Comparison of ENCODE assay signal across 36 cellular contexts in the genomic region with DNA sequence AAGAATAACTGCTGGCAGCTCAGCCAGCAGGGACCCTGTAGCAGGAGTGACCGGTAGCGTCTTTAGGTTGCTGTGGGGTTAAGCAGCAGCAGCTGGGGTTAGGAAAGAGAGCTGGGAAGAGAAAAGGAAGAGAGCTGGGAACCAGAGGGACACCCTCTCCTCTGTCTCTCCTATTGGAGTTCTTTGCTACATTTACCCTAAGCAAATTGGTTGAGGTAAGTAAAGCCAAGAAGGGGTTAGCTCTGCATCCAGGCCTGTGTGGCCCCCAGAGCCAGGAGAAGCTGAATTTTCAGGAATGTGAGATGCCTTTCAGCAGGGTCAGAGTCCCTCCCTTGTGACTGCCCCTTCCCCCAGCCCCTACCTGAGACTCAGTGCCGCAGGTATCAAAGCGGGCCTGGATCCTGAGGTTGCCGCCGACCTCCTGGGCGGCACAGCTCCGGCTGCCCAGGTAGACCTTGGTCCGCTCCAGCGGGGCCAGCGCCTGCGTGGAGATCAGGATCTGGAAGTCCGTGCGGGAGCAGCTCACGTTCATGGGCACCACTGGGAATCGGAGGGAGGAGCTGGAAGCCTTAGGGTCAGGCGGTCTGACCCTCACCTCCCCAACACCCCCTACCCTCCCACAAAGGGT. TPM values are rescaled to one million over a fixed set of nuclear protein-coding genes. Genes with fewer than 3 reads are reported as not detected.
DNase-seq lines count a peak whose midpoint lies in the region; ATAC-seq, FAIRE-seq and TF ChIP-seq lines count a peak whose summit lies in the region.
"Had no signal": no experiment of that assay in that cellular context is flagged by ENCODE, and none has a peak within 500 bp of the region (broad histone marks: within the 10 kb centered on the region; RNA-seq: fewer than 3 reads in every experiment).

No MANE protein-coding gene starts in this region.

- intact Hi-C loops in HepG2 (cut with micrococcal nuclease; ENCODE audit: unreplicated experiment) (no loop called here), right lobe of liver (cut with DNase I) (no loop called here), dorsolateral prefrontal cortex (cut with DNase I) (no loop called here)
- intact Hi-C loops in CD8-positive, alpha-beta T cell (cut with DNase I, micrococcal nuclease): no loop called here

- WGBS in HepG2 (ENCODE audit: low lambda C conversion rate): 54% methylated on average over 3 of the region's 17 CpGs
- 83% methylated on average over 2 of the region's 17 CpGs for WGBS in right lobe of liver (ENCODE audit: insufficient coverage, low coverage, low lambda C conversion rate, missing lambda C conversion rate)
- 87 to 88% methylated on average over 7 to 17 of the region's 17 CpGs for WGBS in endodermal cell (ENCODE audit: insufficient coverage in 1 of 2, insufficient read length in 1 of 2), 2 experiments

- H3K9me3 ChIP-seq in HepG2 (ENCODE audit: low read length) (no peaks in the 10 kb centered on the region), right lobe of liver (no peaks in the 10 kb centered on the region), endodermal cell (ENCODE audit: control insufficient read depth, low read length) (no peaks in the 10 kb centered on the region), neural progenitor cell (ENCODE audit: low read depth) (no peaks in the 10 kb centered on the region)
- no peaks in the 10 kb centered on the region for H3K9me3 ChIP-seq in CD8-positive, alpha-beta T cell (ENCODE audit: low read length)
- H3K9me3 ChIP-seq: ascending aorta, gastroesophageal sphincter, HAP-1, MG63, right atrium auricular region had no signal

- H3K79me2 ChIP-seq in HepG2 (ENCODE audit: insufficient read depth, low read length) (no peaks in the 10 kb centered on the region), neural progenitor cell (ENCODE audit: low read depth) (no peaks in the 10 kb centered on the region)

- H3K36me3 Mint-ChIP-seq in endodermal cell (ENCODE audit: low read depth) (no peaks in the 10 kb centered on the region), neural progenitor cell (no peaks in the 10 kb centered on the region)
- no peaks in the 10 kb centered on the region for H3K36me3 Mint-ChIP-seq in CD8-positive, alpha-beta T cell
- H3K36me3 Mint-ChIP-seq: activated naive CD8-positive, alpha-beta T cell; CD4-positive, CD25-positive, alpha-beta regulatory T cell; natural killer cell treated with Interleukin-12 subunit alpha and Interleukin-12 subunit beta and Interleukin-15 and Interleukin-18, amount 100 ng/mL, for 72 hours; stimulated activated memory B cell treated with anti-CD40 and anti-IgM and Interleukin-4, amounts not matched to agents 10 μg/mL and 1 μg/mL and 100 μg/mL, for 72 hours had no signal

- FAIRE-seq in HepG2 (lab: Jason Lieb, UNC) (no peak), GM12892 (lab: Jason Lieb, UNC) (no peak)

- H2AFZ ChIP-seq in HepG2 (ENCODE audit: low read length) (peak overlapping the region; percentile 7), neural progenitor cell (replicated peaks) (peak overlapping the region; percentile 70)

- H3K4me3 Mint-ChIP-seq in endodermal cell (no peak overlapping the region), neural progenitor cell (peak overlapping the region; percentile 54)
- no peak overlapping the region for H3K4me3 Mint-ChIP-seq in CD8-positive, alpha-beta T cell
- H3K4me3 Mint-ChIP-seq: activated CD8-positive, alpha-beta T cell treated with anti-CD3 and anti-CD28 coated beads for 36 hours; activated naive CD8-positive, alpha-beta T cell; CD4-positive, CD25-positive, alpha-beta regulatory T cell; dendritic cell treated with granulocyte-macrophage colony-stimulating factor and Interleukin-4, amounts not matched to agents 40 ng/mL and 50 ng/mL, for 4 days; natural killer cell treated with Interleukin-12 subunit alpha and Interleukin-12 subunit beta and Interleukin-15 and Interleukin-18, amount 100 ng/mL, for 72 hours; stimulated activated memory B cell treated with anti-CD40 and anti-IgM and Interleukin-4, amounts not matched to agents 10 μg/mL and 1 μg/mL and 100 μg/mL, for 72 hours; T-helper 17 cell had no signal

- H3F3A ChIP-seq in neural progenitor cell (ENCODE audit: low read depth): peaks cover 9% of the 10 kb centered on the region

- no peak overlapping the region for H3K27ac ChIP-seq in HepG2 (ENCODE audit: extremely low read length, insufficient read depth, low read length)
- H3K27ac ChIP-seq in right lobe of liver: no peak overlapping the region
- H3K27ac ChIP-seq in endodermal cell (ENCODE audit: low read depth, low read length): peak overlapping the region; percentile 97
- H3K27ac ChIP-seq in neural progenitor cell: no peak overlapping the region
- no peak overlapping the region for H3K27ac ChIP-seq in dorsolateral prefrontal cortex
- H3K27ac ChIP-seq in CD8-positive, alpha-beta T cell (ENCODE audit: low read depth, low read length): no peak overlapping the region
- H3K27ac ChIP-seq: ascending aorta, gastroesophageal sphincter, right atrium auricular region had no signal

- H3K27me3 ChIP-seq in HepG2 (ENCODE audit: control insufficient read depth in 1 of 2, insufficient read depth in 2 of 2, low read length in 2 of 2) (peaks cover 0 to 11% of the 10 kb centered on the region in 2 experiments; a peak in 2 of 5 replicates), right lobe of liver (no peaks in the 10 kb centered on the region), endodermal cell (ENCODE audit: control insufficient read depth, insufficient read depth, low read length, poor library complexity, severe bottlenecking) (no peaks in the 10 kb centered on the region), neural progenitor cell (no peaks in the 10 kb centered on the region), dorsolateral prefrontal cortex (no peaks in the 10 kb centered on the region)
- no peaks in the 10 kb centered on the region for H3K27me3 ChIP-seq in CD8-positive, alpha-beta T cell (ENCODE audit: insufficient read depth, low read length)
- H3K27me3 ChIP-seq: ascending aorta, gastroesophageal sphincter, MG63, right atrium auricular region had no signal

- H3K4me1 Mint-ChIP-seq in endodermal cell (peaks cover 24% of the 10 kb centered on the region), neural progenitor cell (peaks cover 45% of the 10 kb centered on the region)
- no peaks in the 10 kb centered on the region for H3K4me1 Mint-ChIP-seq in CD8-positive, alpha-beta T cell (ENCODE audit: low read depth)
- H3K4me1 Mint-ChIP-seq: CD4-positive, CD25-positive, alpha-beta regulatory T cell; stimulated activated memory B cell treated with anti-CD40 and anti-IgM and Interleukin-4, amounts not matched to agents 10 μg/mL and 1 μg/mL and 100 μg/mL, for 72 hours had no signal

- no TSS peak for BruUV-seq in HepG2 (replicated peaks; lab: Mats Ljungman, UMichigan)

- ATAC-seq in HepG2: peak; percentile 51
- no peak for ATAC-seq in right lobe of liver
- no peak for ATAC-seq in CD8-positive, alpha-beta T cell
- ATAC-seq in GM18861 (IDR thresholded peaks at IDR 0.05; ENCODE audit: unreplicated experiment): no peak
- ATAC-seq: activated CD8-positive, alpha-beta T cell treated with anti-CD3 and anti-CD28 coated beads for 36 hours; gastroesophageal sphincter; left lobe of liver; stimulated activated memory B cell treated with anti-CD40 and anti-IgM and Interleukin-4, amounts not matched to agents 10 μg/mL and 1 μg/mL and 100 μg/mL, for 72 hours; T-helper 17 cell had no signal

- POLR2A ChIA-PET in HepG2 (lab: Yijun Ruan, JAX): interaction anchor here (0.6 to 1.5 kb wide), 2 partner anchors 15 to 679 kb away, joined by 3 to 5 read pairs; no protein-coding TSS in a partner anchor
- POLR2A ChIA-PET in CD8-positive, alpha-beta T cell (lab: Charles Lee): no interaction called here

- H4K20me1 ChIP-seq in HepG2 (ENCODE audit: insufficient read depth, low read length) (no peaks in the 10 kb centered on the region), neural progenitor cell (ENCODE audit: low read depth) (no peaks in the 10 kb centered on the region)

- no peaks in the 10 kb centered on the region for H3K27me3 Mint-ChIP-seq in endodermal cell (ENCODE audit: insufficient read depth)
- peaks cover 15% of the 10 kb centered on the region for H3K27me3 Mint-ChIP-seq in neural progenitor cell (ENCODE audit: insufficient read depth, low read depth)
- H3K27me3 Mint-ChIP-seq in CD8-positive, alpha-beta T cell (ENCODE audit: low read depth): no peaks in the 10 kb centered on the region
- H3K27me3 Mint-ChIP-seq: activated CD8-positive, alpha-beta T cell treated with anti-CD3 and anti-CD28 coated beads for 36 hours; activated naive CD8-positive, alpha-beta T cell; dendritic cell treated with granulocyte-macrophage colony-stimulating factor and Interleukin-4, amounts not matched to agents 40 ng/mL and 50 ng/mL, for 4 days; natural killer cell treated with Interleukin-12 subunit alpha and Interleukin-12 subunit beta and Interleukin-15 and Interleukin-18, amount 100 ng/mL, for 72 hours; stimulated activated memory B cell treated with anti-CD40 and anti-IgM and Interleukin-4, amounts not matched to agents 10 μg/mL and 1 μg/mL and 100 μg/mL, for 72 hours had no signal

- H3K27ac Mint-ChIP-seq in endodermal cell (peak overlapping the region; percentile 53), neural progenitor cell (peak overlapping the region; percentile 98)
- H3K27ac Mint-ChIP-seq in CD8-positive, alpha-beta T cell: no peak overlapping the region
- H3K27ac Mint-ChIP-seq: activated CD8-positive, alpha-beta T cell treated with anti-CD3 and anti-CD28 coated beads for 36 hours; activated naive CD8-positive, alpha-beta T cell; CD4-positive, CD25-positive, alpha-beta regulatory T cell; dendritic cell treated with granulocyte-macrophage colony-stimulating factor and Interleukin-4, amounts not matched to agents 40 ng/mL and 50 ng/mL, for 4 days; natural killer cell treated with Interleukin-12 subunit alpha and Interleukin-12 subunit beta and Interleukin-15 and Interleukin-18, amount 100 ng/mL, for 72 hours; stimulated activated memory B cell treated with anti-CD40 and anti-IgM and Interleukin-4, amounts not matched to agents 10 μg/mL and 1 μg/mL and 100 μg/mL, for 72 hours; T-helper 17 cell had no signal

- H3K4me2 ChIP-seq in HepG2 (ENCODE audit: low read depth, low read length) (peak overlapping the region; percentile 57), neural progenitor cell (peak overlapping the region; percentile 65)

- DNase-seq in HepG2 (ENCODE audit: low spot score) (no peak), right lobe of liver (no peak), endodermal cell (peak; percentile 67), neural progenitor cell (ENCODE audit: low spot score) (peak; percentile 25), GM12892 (ENCODE audit: insufficient read length) (no peak), dorsolateral prefrontal cortex (no peak)
- no peak for DNase-seq in CD8-positive, alpha-beta T cell
- DNase-seq: activated CD8-positive, alpha-beta T cell treated with anti-CD3 and anti-CD28 coated beads for 36 hours; activated effector memory CD4-positive, alpha-beta T cell treated with Interleukin-2 at 50 U/mL for 16 hours; caudate nucleus; CD4-positive, CD25-positive, alpha-beta regulatory T cell; EL; hippocampal formation; MG63; midbrain; NCI-H1105 treated with DMSO at 0.1 percent for 48 hours; NCI-H2029; NCI-H226; NCI-H748 treated with DMSO at 0.1 percent for 48 hours; stimulated activated CD4-positive, alpha-beta T cell treated with anti-CD3 and anti-CD28 coated beads, Interleukin-12 subunit alpha, Interleukin-12 subunit beta, amount 100 ng/mL, for 4 hours; stimulated activated CD4-positive, alpha-beta T cell treated with anti-CD3 and anti-CD28 coated beads, Interleukin-4, amount 100 ng/mL, for 24 hours; T-helper 17 cell had no signal

- TF ChIP-seq POLR2A in HepG2 (IDR thresholded peaks at IDR 0.05; ENCODE audit: insufficient read depth in 1 of 2, low read depth in 2 of 2, low read length in 2 of 2) (no peak), right lobe of liver (IDR thresholded peaks at IDR 0.05) (no peak), GM12892 (IDR thresholded peaks at IDR 0.05; ENCODE audit: low read depth, low read length) (no peak)

- TF ChIP-seq CTCF in HepG2 (CRISPR knock-in tag; IDR thresholded peaks at IDR 0.05) (no peak), right lobe of liver (IDR thresholded peaks at IDR 0.05) (no peak), endodermal cell (conservative IDR thresholded peaks at IDR 0.05) (no peak), neural progenitor cell (IDR thresholded peaks at IDR 0.05) (no peak), dorsolateral prefrontal cortex (IDR thresholded peaks at IDR 0.05 in 54 of 56, conservative IDR thresholded peaks at IDR 0.05 in 2 of 56; ENCODE audit: low read depth in 1 of 56, partially characterized antibody in 56 of 56) (no peak)
- no peak for TF ChIP-seq CTCF in CD8-positive, alpha-beta T cell (IDR thresholded peaks at IDR 0.05)

- H3K4me3 ChIP-seq in HepG2 (replicated peaks in 1 of 3; ENCODE audit: insufficient read depth in 1 of 3, low read depth in 2 of 3, low read length in 3 of 3): peak overlapping the region in 1 of 3 experiments; percentile 45; a peak in 1 of 6 replicates
- H3K4me3 ChIP-seq in right lobe of liver: no peak overlapping the region
- H3K4me3 ChIP-seq in endodermal cell (ENCODE audit: low read length): no peak overlapping the region
- H3K4me3 ChIP-seq in neural progenitor cell: no peak overlapping the region
- H3K4me3 ChIP-seq in dorsolateral prefrontal cortex: no peak overlapping the region
- no peak overlapping the region for H3K4me3 ChIP-seq in CD8-positive, alpha-beta T cell (ENCODE audit: low read depth, low read length)
- H3K4me3 ChIP-seq: ascending aorta, gastroesophageal sphincter, HAP-1, MG63, right atrium auricular region had no signal

- H3K36me3 ChIP-seq in HepG2 (replicated peaks in 1 of 2; ENCODE audit: control insufficient read depth in 1 of 2, insufficient read depth in 2 of 2, low read length in 2 of 2) (no peaks in the 10 kb centered on the region), right lobe of liver (no peaks in the 10 kb centered on the region), endodermal cell (ENCODE audit: control insufficient read depth, insufficient read depth, low read length) (no peaks in the 10 kb centered on the region), neural progenitor cell (no peaks in the 10 kb centered on the region)
- no peaks in the 10 kb centered on the region for H3K36me3 ChIP-seq in CD8-positive, alpha-beta T cell (ENCODE audit: insufficient read depth, low read length)
- H3K36me3 ChIP-seq: ascending aorta, gastroesophageal sphincter, HAP-1, MG63, right atrium auricular region had no signal

- TF ChIP-seq EP300 in HepG2 (IDR thresholded peaks at IDR 0.05; ENCODE audit: low read depth in 2 of 2, low read length in 2 of 2) (no peak), HepG2 (CRISPR knock-in tag; IDR thresholded peaks at IDR 0.05; ENCODE audit: borderline replicate concordance) (no peak)

- H3K9ac ChIP-seq in HepG2 (ENCODE audit: insufficient read depth, low read depth, low read length) (no peak overlapping the region), endodermal cell (ENCODE audit: extremely low read depth, low read length, poor library complexity, severe bottlenecking) (no peak overlapping the region), neural progenitor cell (no peak overlapping the region)

- no peak for TF ChIP-seq RAD21 in HepG2 (CRISPR knock-in tag; IDR thresholded peaks at IDR 0.05)

- no peaks in the 10 kb centered on the region for H3K9me3 Mint-ChIP-seq in endodermal cell
- no peaks in the 10 kb centered on the region for H3K9me3 Mint-ChIP-seq in neural progenitor cell
- no peaks in the 10 kb centered on the region for H3K9me3 Mint-ChIP-seq in CD8-positive, alpha-beta T cell
- H3K9me3 Mint-ChIP-seq: activated CD8-positive, alpha-beta T cell treated with anti-CD3 and anti-CD28 coated beads for 36 hours; dendritic cell treated with granulocyte-macrophage colony-stimulating factor and Interleukin-4, amounts not matched to agents 40 ng/mL and 50 ng/mL, for 4 days; natural killer cell treated with Interleukin-12 subunit alpha and Interleukin-12 subunit beta and Interleukin-15 and Interleukin-18, amount 100 ng/mL, for 72 hours; stimulated activated memory B cell treated with anti-CD40 and anti-IgM and Interleukin-4, amounts not matched to agents 10 μg/mL and 1 μg/mL and 100 μg/mL, for 72 hours had no signal

- H3K4me1 ChIP-seq in HepG2 (ENCODE audit: insufficient read depth, low read length) (peaks cover 27% of the 10 kb centered on the region), right lobe of liver (no peaks in the 10 kb centered on the region), endodermal cell (ENCODE audit: control insufficient read depth, insufficient read depth, low read length) (peaks cover 13% of the 10 kb centered on the region), neural progenitor cell (peaks cover 26% of the 10 kb centered on the region)
- H3K4me1 ChIP-seq in CD8-positive, alpha-beta T cell (ENCODE audit: insufficient read depth, low read length): no peaks in the 10 kb centered on the region
- H3K4me1 ChIP-seq: ascending aorta, gastroesophageal sphincter, right atrium auricular region had no signal

- CTCF ChIA-PET in HepG2 (lab: Yijun Ruan, JAX; ENCODE audit: low intra/inter-chr PET ratio, low total read pairs): no interaction called here
- CTCF ChIA-PET in CD8-positive, alpha-beta T cell (lab: Charles Lee): interaction anchor here (1.2 kb wide), 1 partner anchor 14 kb away, joined by 3 read pairs; no protein-coding TSS in a partner anchor

- in situ Hi-C loops in HepG2 (cut with HindIII; ENCODE audit: extremely low pct_ligation_motif_present, low pct_unique_long_range_greater_than_20kb): no loop called here

RNA-seq across cellular contexts. Expression of a gene that starts 16.4 kb away (rescaled TPM):
- not detected in 2 replicates for total RNA-seq in HepG2 (2016; rRNA removed; fragmentation: Illumina TruSeq; extraction: Trizol)
- total RNA-seq in HepG2 (2016; cell fraction: cytosol; rRNA removed; fragmentation: Illumina TruSeq; extraction: Trizol; ENCODE audit: low read depth): not detected in 2 replicates
- total RNA-seq in HepG2 (2016; cell fraction: insoluble cytoplasmic fraction; rRNA removed; fragmentation: Illumina TruSeq; extraction: Trizol): not detected in 2 replicates
- total RNA-seq in HepG2 (2016; cell fraction: membrane; rRNA removed; fragmentation: Illumina TruSeq; extraction: Trizol): not detected in 2 replicates
- not detected in 2 replicates for total RNA-seq in HepG2 (2016; cell fraction: nucleus; rRNA removed; fragmentation: Illumina TruSeq; extraction: Trizol)
- 0.03 TPM in 1 of 2 replicates, not detected in the other for polyA plus RNA-seq in HepG2 (2011; rRNA removed)
- polyA plus RNA-seq in HepG2 (2011; cell fraction: cytosol; rRNA removed): not detected in 2 replicates
- polyA plus RNA-seq in HepG2 (2011; cell fraction: nucleus; rRNA removed): not detected in 2 replicates
- polyA plus RNA-seq in HepG2 (2012): not detected in 2 replicates
- not detected in 2 replicates for polyA plus RNA-seq in HepG2 (2016; cell fraction: cytosol; fragmentation: Illumina TruSeq; extraction: Trizol; ENCODE audit: low read depth)
- polyA plus RNA-seq in HepG2 (2016; cell fraction: insoluble cytoplasmic fraction; fragmentation: Illumina TruSeq; extraction: Trizol; ENCODE audit: low read depth): not detected in 2 replicates
- not detected in 2 replicates for polyA plus RNA-seq in HepG2 (2016; cell fraction: membrane; fragmentation: Illumina TruSeq; extraction: Trizol; ENCODE audit: low read depth)
- polyA plus RNA-seq in HepG2 (2016; cell fraction: nucleus; fragmentation: Illumina TruSeq; extraction: Trizol; ENCODE audit: insufficient read depth, low read depth): not detected in 2 replicates
- not detected in 2 replicates for polyA minus RNA-seq in HepG2 (2011; rRNA and poly(A)+ RNA removed; ENCODE audit: low replicate concordance)
- polyA minus RNA-seq in HepG2 (2011; cell fraction: cytosol; rRNA and poly(A)+ RNA removed): not detected in 2 replicates
- not detected in 2 replicates for polyA minus RNA-seq in HepG2 (2011; cell fraction: nucleus; rRNA and poly(A)+ RNA removed)
- total RNA-seq in right lobe of liver: not detected
- not detected for total RNA-seq in endodermal cell
- polyA plus RNA-seq in endodermal cell (2013, experiment 1 of 2): not detected
- not detected for polyA plus RNA-seq in endodermal cell (2013, experiment 2 of 2)
- 0.15 TPM in 1 of 2 replicates, not detected in the other for total RNA-seq in neural progenitor cell (ENCODE audit: low replicate concordance)
- not detected for polyA plus RNA-seq in GM12892 (2012; ENCODE audit: missing spikeins)
- 1 to 10 TPM in 2 of 120 experiments, under 1 TPM in 80, not detected in 38; 0.12 to 1.1 (median 0.39) TPM for total RNA-seq in dorsolateral prefrontal cortex
- total RNA-seq in CD8-positive, alpha-beta T cell: not detected
- total RNA-seq: A172; ascending aorta; fibroblast of lung; left lobe of liver; natural killer cell treated with Interleukin-12 subunit alpha and Interleukin-12 subunit beta and Interleukin-15 and Interleukin-18, amount 100 ng/mL, for 72 hours; right atrium auricular region; RPMI7951; T-helper 17 cell; urinary bladder had no signal
- polyA plus RNA-seq: CD4-positive, CD25-positive, alpha-beta regulatory T cell; fibroblast of lung; urinary bladder had no signal

Comparison
In these comparisons a context has a peak if more than half of its experiments do, and no peak if none do; other contexts are left out.
1. DNase-seq: peak in endodermal cell (single experiment) and neural progenitor cell (single experiment); none in HepG2 (single experiment), right lobe of liver (0 of 3), GM12892 (single experiment), dorsolateral prefrontal cortex (0 of 10) and CD8-positive, alpha-beta T cell (0 of 7).